Comparison of ENCODE assay signal across 12 cellular contexts in genomic region chr9:5671711-5672353, GRCh38. TPM values are rescaled to one million over a fixed set of nuclear protein-coding genes. Genes with fewer than 3 reads are reported as not detected.
DNase-seq lines count a peak whose midpoint lies in the region; ATAC-seq, FAIRE-seq and TF ChIP-seq lines count a peak whose summit lies in the region.
"Had no signal": no experiment of that assay in that cellular context is flagged by ENCODE, and none has a peak within 500 bp of the region (broad histone marks: within the 10 kb centered on the region; RNA-seq: fewer than 3 reads in every experiment).

No MANE protein-coding gene starts in this region.

- H3K27me3 Mint-ChIP-seq in T-cell = no peaks in the 10 kb centered on the region

- H3K36me3 ChIP-seq in left ventricle myocardium inferior = no peaks in the 10 kb centered on the region
- H3K36me3 ChIP-seq: cardiac muscle cell had no signal

- intact Hi-C loops in left ventricle myocardium inferior (cut with micrococcal nuclease) = no loop called here

- peak overlapping the region; percentile 5 to 15 for H3K27ac Mint-ChIP-seq in T-cell

- H3K36me3 Mint-ChIP-seq in T-cell = peaks cover 25% of the 10 kb centered on the region

- FAIRE-seq in GM19239 (lab: Jason Lieb, UNC) (peak; percentile 72), frontal cortex (lab: Jason Lieb, UNC) (no peak)

- H3K4me1 ChIP-seq in left ventricle myocardium inferior = no peaks in the 10 kb centered on the region
- H3K4me1 ChIP-seq: SJCRH30 had no signal

- CTCF ChIA-PET in T-cell (lab: Charles Lee) = interaction anchor here (0.6 to 1.2 kb wide), 2 partner anchors 72 to 747 kb away, joined by 4 read pairs; no protein-coding TSS in a partner anchor

- H3K4me3 Mint-ChIP-seq in T-cell = peak overlapping the region in 2 of 3 donors; percentile 5 to 32

- no peaks in the 10 kb centered on the region for H3K27me3 ChIP-seq in left ventricle myocardium inferior (ENCODE audit: low read depth)
- H3K27me3 ChIP-seq: cardiac muscle cell, SJCRH30 had no signal

- ATAC-seq in T-cell (replicated peaks in 1 of 4) = peak; percentile 74 to 99 (median 96)
- no peak for ATAC-seq in HG03108 (IDR thresholded peaks at IDR 0.05; ENCODE audit: unreplicated experiment)
- ATAC-seq: esophagus mucosa had no signal

- peaks cover 0 to 4% (median 3%) of the 10 kb centered on the region in 3 donors for H3K9me3 Mint-ChIP-seq in T-cell

- H3K4me3 ChIP-seq in left ventricle myocardium inferior = no peak overlapping the region
- H3K4me3 ChIP-seq: cardiac muscle cell, SJCRH30 had no signal

- peaks cover 41 to 55% (median 51%) of the 10 kb centered on the region in 3 donors for H3K4me1 Mint-ChIP-seq in T-cell

- TF ChIP-seq CTCF in left ventricle myocardium inferior (IDR thresholded peaks at IDR 0.05; ENCODE audit: borderline replicate concordance) = no peak

- POLR2A ChIA-PET in T-cell (lab: Charles Lee) = interaction anchor here in 1 of 2 donors (1.0 kb wide), 1 partner anchor 43 kb away, joined by 3 read pairs; no protein-coding TSS in a partner anchor

- H3K27ac ChIP-seq in left ventricle myocardium inferior (replicated peaks) = no peak overlapping the region
- H3K27ac ChIP-seq: cardiac muscle cell, SJCRH30 had no signal

- H3K9me3 ChIP-seq in left ventricle myocardium inferior (replicated peaks) = peaks cover 7% of the 10 kb centered on the region

- DNase-seq in NCI-H1092 treated with DMSO at 0.1 percent for 48 hours (lab: John Stamatoyannopoulos, UW) (peak; percentile 5), NCI-H1092 (lab: John Stamatoyannopoulos, UW) (no peak), GM19239 (ENCODE audit: insufficient read length, low spot score) (no peak), T-cell (peak in 19 of 34 experiments; percentile 4 to 54 (median 13)), islet precursor cell (peak; percentile 97), frontal cortex (ENCODE audit: low spot score in 2 of 2) (no peak), left ventricle myocardium inferior (no peak)
- DNase-seq: NCI-H187, SJCRH30 had no signal

RNA-seq across cellular contexts. Expression of gene RIC1, which starts 42.9 kb away (rescaled TPM):
- 10 to 100 TPM; 22.2 to 29.9 (median 22.9) TPM for total RNA-seq in T-cell
- 23.6 TPM for total RNA-seq in frontal cortex
- 7.1 TPM for total RNA-seq in left ventricle myocardium inferior

Comparison
In these comparisons a context has a peak if more than half of its experiments do, and no peak if none do; other contexts are left out.
1. DNase-seq: peak in NCI-H1092 treated with DMSO at 0.1 percent for 48 hours (single experiment), T-cell (19 of 34) and islet precursor cell (single experiment); none in NCI-H1092 (single experiment), GM19239 (single experiment), frontal cortex (0 of 2) and left ventricle myocardium inferior (single experiment).